In genomic region chr17:78723001-78723796, GRCh38 we compare ENCODE assay signal across 8 cellular contexts. TPM values are rescaled to one million over a fixed set of nuclear protein-coding genes. Genes with fewer than 3 reads are reported as not detected.
DNase-seq lines count a peak whose midpoint lies in the region; ATAC-seq, FAIRE-seq and TF ChIP-seq lines count a peak whose summit lies in the region.

No MANE protein-coding gene starts in this region.

- no peak for FAIRE-seq in GM12878 (lab: Jason Lieb, UNC)

- SMC1A ChIA-PET in GM12878 (lab: Charles Lee; ENCODE audit: uncharacterized antibody, unreplicated experiment), result interaction anchor here (0.8 to 6.6 kb wide), 10 partner anchors 8 to 52 kb away, joined by 3 to 84 read pairs (median 8); no protein-coding TSS in a partner anchor

- TF ChIP-seq EP300 in GM12878 (IDR thresholded peaks at IDR 0.05; ENCODE audit: borderline replicate concordance in 1 of 2, control insufficient read depth in 1 of 2, low read depth in 2 of 2, low read length in 2 of 2), result no peak

- RAD21 ChIA-PET in GM12878 (lab: Charles Lee; ENCODE audit: unreplicated experiment), result interaction anchor here (0.5 to 20.7 kb wide), 7 partner anchors 11 to 57 kb away, joined by 3 to 537 read pairs (median 8); no protein-coding TSS in a partner anchor

- H3K27ac ChIP-seq in A673 (ENCODE audit: low read depth, low read length, poor library complexity, severe bottlenecking) (no peak overlapping the region), GM12878 (ENCODE audit: control insufficient read depth, insufficient read depth) (peak overlapping the region; percentile 74), temporal lobe (ENCODE audit: low read depth, low read length) (peak overlapping the region; percentile 95)

- peak overlapping the region; percentile 49 for H3K4me3 ChIP-seq in A673 (ENCODE audit: low read depth, low read length, poor library complexity, severe bottlenecking)
- peak overlapping the region; percentile 56 for H3K4me3 ChIP-seq in GM12878
- H3K4me3 ChIP-seq in kidney epithelial cell (ENCODE audit: low read depth, low read length), result peak overlapping the region; percentile 5

- H4K20me1 ChIP-seq in GM12878 (ENCODE audit: control insufficient read depth, insufficient read depth), result 0 out of 2 replicates have a peak, but pooled peaks cover 5% of the 10 kb centered on the region

- BruUV-seq in A673 (replicated peaks; lab: Mats Ljungman, UMichigan) (no TSS peak), GM12878 (replicated peaks; lab: Mats Ljungman, UMichigan) (no TSS peak)

- TF ChIP-seq CTCF in A673 (conservative IDR thresholded peaks at IDR 0.05; ENCODE audit: low read depth, low read length), result no peak
- TF ChIP-seq CTCF in GM12878 (IDR thresholded peaks at IDR 0.05 in 2 of 3, conservative IDR thresholded peaks at IDR 0.05 in 1 of 3; ENCODE audit: control insufficient read depth in 2 of 3, extremely low read depth in 1 of 3, insufficient read depth in 1 of 3, low read depth in 3 of 3, low read length in 3 of 3), result no peak
- no peak for TF ChIP-seq CTCF in kidney epithelial cell (IDR thresholded peaks at IDR 0.05; ENCODE audit: insufficient read depth, low read length, poor library complexity, severe bottlenecking)

- H3K4me1 ChIP-seq in A673 (ENCODE audit: insufficient read depth, low read length, poor library complexity, severe bottlenecking) (peaks cover 31% of the 10 kb centered on the region), GM12878 (ENCODE audit: control insufficient read depth, insufficient read depth, low read length) (peaks cover 90% of the 10 kb centered on the region)

- no peaks in the 10 kb centered on the region for H3K27me3 ChIP-seq in A673 (replicated peaks; ENCODE audit: insufficient read depth, low read depth, low read length, poor library complexity)
- H3K27me3 ChIP-seq in GM12878 (replicated peaks in 1 of 2; ENCODE audit: control insufficient read depth in 2 of 2, insufficient read depth in 2 of 2, low read length in 1 of 2), result no peaks in the 10 kb centered on the region
- no peaks in the 10 kb centered on the region for H3K27me3 ChIP-seq in kidney epithelial cell (ENCODE audit: control insufficient read depth, insufficient read depth, low read length)

- H2AFZ ChIP-seq in GM12878 (ENCODE audit: control insufficient read depth, low read depth, low read length), result no peak overlapping the region

- ATAC-seq in GM12878 (no peak), GM21619 (IDR thresholded peaks at IDR 0.05; ENCODE audit: unreplicated experiment) (no peak)

- H3K36me3 ChIP-seq in A673 (ENCODE audit: insufficient read depth, low read length, poor library complexity, severe bottlenecking) (no peaks in the 10 kb centered on the region), GM12878 (ENCODE audit: control insufficient read depth in 2 of 2, insufficient read depth in 2 of 2, low read length in 1 of 2) (peaks cover 11 to 18% of the 10 kb centered on the region in 2 experiments), kidney epithelial cell (ENCODE audit: control insufficient read depth, insufficient read depth, low read length) (no peaks in the 10 kb centered on the region)

- no peaks in the 10 kb centered on the region for H3K27me3 Mint-ChIP-seq in IgD-negative memory B cell

- POLR2A ChIA-PET in A673 (lab: Charles Lee; ENCODE audit: low non-redundant PET), result no interaction called here
- POLR2A ChIA-PET in GM12878 (lab: Charles Lee), result interaction anchor here (1.0 to 4.0 kb wide), 5 partner anchors 11 to 19 kb away, joined by 3 to 55 read pairs (median 8); no protein-coding TSS in a partner anchor

- H3K27ac Mint-ChIP-seq in IgD-negative memory B cell, result peak overlapping the region; percentile 84 to 97 (median 94)

- 24% methylated on average over 25 of the region's 25 CpGs for WGBS in GM12878 (ENCODE audit: insufficient coverage, insufficient replicate concordance, low lambda C conversion rate, missing lambda C conversion rate)

- CTCF ChIA-PET in A673 (lab: Charles Lee) (interaction anchor here (0.6 to 0.7 kb wide), 2 partner anchors 15 to 639 kb away, joined by 3 to 4 read pairs; no protein-coding TSS in a partner anchor), GM12878 (lab: Yijun Ruan, JAX) (interaction anchor here (1.2 to 8.1 kb wide), 7 partner anchors 12 to 105 kb away, joined by 3 to 78 read pairs (median 7); no protein-coding TSS in a partner anchor)

- DNase-seq in A673 (ENCODE audit: low spot score) (peak; percentile 82), GM12878 (ENCODE audit: low read depth, low spot score) (no peak), kidney epithelial cell (ENCODE audit: low read depth) (no peak), foreskin melanocyte (no peak)
- no peak for DNase-seq in activated effector memory CD4-positive, alpha-beta T cell treated with anti-CD3 and anti-CD28 coated beads, Interleukin-2, amount 50 U/mL, for 16 hours

- peak overlapping the region; percentile 70 to 90 (median 88) for H3K4me3 Mint-ChIP-seq in IgD-negative memory B cell

- H3K4me2 ChIP-seq in GM12878 (ENCODE audit: control insufficient read depth, insufficient read depth), result peak overlapping the region; percentile 75

- peaks cover 72 to 85% (median 81%) of the 10 kb centered on the region in 3 donors for H3K4me1 Mint-ChIP-seq in IgD-negative memory B cell

- no peak for TF ChIP-seq RAD21 in GM12878 (IDR thresholded peaks at IDR 0.05; ENCODE audit: insufficient read depth, low read depth, low read length)

- in situ Hi-C loops in GM12878 (cut with MboI), result no loop called here

- no peaks in the 10 kb centered on the region for H3K9me3 ChIP-seq in A673 (ENCODE audit: low read depth, low read length, poor library complexity, severe bottlenecking)
- H3K9me3 ChIP-seq in GM12878 (replicated peaks; ENCODE audit: control insufficient read depth, insufficient read depth, low read length), result no peaks in the 10 kb centered on the region

- peak overlapping the region; percentile 47 for H3K9ac ChIP-seq in GM12878 (ENCODE audit: control insufficient read depth, insufficient read depth, low read length)

- intact Hi-C loops in A673 (cut with micrococcal nuclease; ENCODE audit: unreplicated experiment), result no loop called here
- intact Hi-C loops in GM12878 (cut with micrococcal nuclease; ENCODE audit: unreplicated experiment), result no loop called here

- peaks cover 5% of the 10 kb centered on the region for H3K36me3 Mint-ChIP-seq in IgD-negative memory B cell

- no peaks in the 10 kb centered on the region for H3K9me3 Mint-ChIP-seq in IgD-negative memory B cell

- peaks cover 100% of the 10 kb centered on the region for H3K79me2 ChIP-seq in GM12878 (ENCODE audit: control insufficient read depth, insufficient read depth, low read length)

- TF ChIP-seq POLR2A in GM12878 (IDR thresholded peaks at IDR 0.05; ENCODE audit: low read depth, low read length), result peak; percentile 30; the same call in 1 of the 2 replicates

TF ChIP-seq in GM12878, 131 proteins besides CTCF, POLR2A, EP300 and RAD21:
- TF ChIP-seq SMARCA5 (IDR thresholded peaks at IDR 0.05), result no peak
TF ChIP-seq in GM12878: peak in this region for 0.

RNA-seq across cellular contexts. Expression of gene CYTH1, which starts 58.9 kb away (rescaled TPM):
- 17.9 and 24.6 TPM in 2 replicates for total RNA-seq in A673 (2021)
- 210 TPM for polyA plus RNA-seq in IgD-negative memory B cell
- total RNA-seq in GM12878 (2013; cell fraction: nucleolus; rRNA removed), result 559 and 619 TPM in 2 replicates
- total RNA-seq in GM12878 (2014; rRNA removed), result 92.6 and 97.8 TPM in 2 replicates
- 130 and 134 TPM in 2 replicates for total RNA-seq in GM12878 (2014; rRNA removed; fragmentation: Illumina TruSeq; extraction: Trizol)
- total RNA-seq in GM12878 (2021), result 165 and 167 TPM in 2 replicates
- 88.3 TPM for polyA plus RNA-seq in GM12878 (2011; ENCODE audit: low read depth)
- polyA plus RNA-seq in GM12878 (2011; rRNA removed), result 141 and 188 TPM in 2 replicates
- polyA plus RNA-seq in GM12878 (2011; cell fraction: cytosol; rRNA removed), result 170 and 179 TPM in 2 replicates
- polyA plus RNA-seq in GM12878 (2011; cell fraction: nucleus; rRNA removed), result 778 and 997 TPM in 2 replicates
- polyA plus RNA-seq in GM12878 (2012), result 136 and 161 TPM in 2 replicates
- polyA plus RNA-seq in GM12878 (2014; fragmentation: Illumina TruSeq; extraction: Trizol), result 160 and 179 TPM in 2 replicates
- polyA plus RNA-seq in GM12878 (2014; fragmentation: Nextera tagmentation; extraction: Ambion mirVana), result 10 to 100 TPM in 1 of 2 experiments, 1 to 10 TPM in 1; 6.6 to 11.8 TPM
- 162 and 172 TPM in 2 replicates for polyA plus RNA-seq in GM12878 (2014; rRNA removed)
- 100 to 1,000 TPM; 138 to 153 TPM for polyA plus RNA-seq in GM12878 (2016; fragmentation: Nextera tagmentation; extraction: Ambion mirVana)
- polyA minus RNA-seq in GM12878 (2011; rRNA and poly(A)+ RNA removed), result 135 and 140 TPM in 2 replicates
- 38.6 and 44.8 TPM in 2 replicates for polyA minus RNA-seq in GM12878 (2011; cell fraction: cytosol; rRNA and poly(A)+ RNA removed)
- polyA minus RNA-seq in GM12878 (2011; cell fraction: nucleus; rRNA and poly(A)+ RNA removed), result 165 and 192 TPM in 2 replicates
- total RNA-seq in kidney epithelial cell, result 34.1 and 38.4 TPM in 2 replicates
- total RNA-seq in temporal lobe, result 48.9 TPM

Comparison
In these comparisons a context has a peak if more than half of its experiments do, and no peak if none do; other contexts are left out.
1. H3K4me3 ChIP-seq: peak in every context shown above with its lines; median percentile 56 in GM12878; 49 in A673; 5 in kidney epithelial cell.